Comparison of ENCODE assay signal across 8 cellular contexts in the genomic region with DNA sequence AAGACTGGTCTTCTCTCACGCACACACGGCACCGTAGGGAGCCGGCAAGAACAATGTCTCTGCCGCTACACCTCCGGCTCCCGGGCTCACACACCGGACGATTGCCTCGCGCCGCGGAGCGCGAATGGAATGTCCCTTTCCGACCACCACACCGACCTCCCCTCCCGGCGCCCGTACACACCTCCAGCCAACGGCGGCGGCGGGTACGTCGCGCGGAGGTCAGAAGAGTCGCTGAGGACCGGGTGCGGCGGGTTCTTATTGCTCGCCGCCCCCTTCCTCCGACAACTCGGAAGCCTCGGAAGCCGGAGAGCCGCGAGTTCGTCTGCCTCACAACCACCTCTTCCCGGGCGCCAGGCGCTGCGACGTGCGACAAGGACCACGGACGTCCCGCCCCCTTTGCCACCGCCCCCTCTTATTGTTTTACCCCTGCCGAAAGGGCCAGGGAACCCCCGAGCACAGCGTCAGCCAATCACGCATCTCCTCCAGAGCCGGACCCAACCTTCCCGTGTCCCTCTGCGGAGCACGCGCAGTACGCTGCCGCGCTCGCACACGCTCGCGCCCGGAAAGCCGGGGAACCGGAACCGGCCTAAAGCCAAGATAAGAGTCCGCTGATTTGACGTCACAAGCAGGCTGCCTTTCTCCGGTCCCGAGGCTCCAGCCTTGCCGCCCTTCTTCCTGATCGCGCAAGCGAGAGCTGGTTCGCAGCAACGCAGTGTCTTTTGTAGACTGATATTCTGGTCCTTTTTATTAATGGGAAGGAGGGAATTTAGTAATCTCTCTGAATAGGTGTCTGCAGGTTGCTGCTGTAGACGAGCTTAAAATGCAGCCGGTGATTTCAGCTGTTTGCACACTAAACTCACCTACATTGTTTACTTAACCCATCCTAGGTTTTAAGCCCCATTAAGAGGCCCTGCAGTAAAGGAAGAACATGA. TPM values are rescaled to one million over a fixed set of nuclear protein-coding genes. Genes with fewer than 3 reads are reported as not detected.
DNase-seq lines count a peak whose midpoint lies in the region; ATAC-seq and TF ChIP-seq lines count a peak whose summit lies in the region.

TSS of gene G3BP2 (minus strand) at position 385 of the 932 bp plus-strand sequence. CDS start 11,386 bp downstream, outside the sequence.

- DNase-seq in NCI-H187 treated with DMSO at 0.1 percent for 48 hours (lab: John Stamatoyannopoulos, UW) = peak; percentile 95
- peak; percentile 90 to 99 (median 97) for DNase-seq in anterior cingulate cortex (lab: John Stamatoyannopoulos, UW)
- peak; percentile 99 for DNase-seq in left ventricle myocardium superior
- DNase-seq in prostate gland (ENCODE audit: low spot score) = peak; percentile 97

- under 1% methylated on average over 83 of the region's 83 CpGs for WGBS in prostate gland
- WGBS in urinary bladder = under 1% methylated on average over 83 of the region's 83 CpGs

- no peaks in the 10 kb centered on the region for H3K36me3 ChIP-seq in prostate gland
- no peaks in the 10 kb centered on the region for H3K36me3 ChIP-seq in urinary bladder (ENCODE audit: insufficient read depth)

- no peaks in the 10 kb centered on the region for H3K9me3 ChIP-seq in prostate gland

- H3K27ac ChIP-seq in prostate gland (peak within 1 kb of the TSS; percentile 95 to 97), urinary bladder (ENCODE audit: low read depth) (peak within 1 kb of the TSS; percentile 90)

- H3K4me3 ChIP-seq in prostate gland = peak within 1 kb of the TSS; percentile 80
- H3K4me3 ChIP-seq in urinary bladder (ENCODE audit: low read depth, low read length) = peak within 1 kb of the TSS; percentile 71

- peak; percentile 92 for TF ChIP-seq POLR2A in prostate gland (IDR thresholded peaks at IDR 0.05)

- H3K4me1 ChIP-seq in prostate gland (replicated peaks) (peaks cover 4% of the 10 kb centered on the region), urinary bladder (ENCODE audit: insufficient read depth) (no peaks in the 10 kb centered on the region)

- TF ChIP-seq CTCF in prostate gland (IDR thresholded peaks at IDR 0.05) = peak in 1 of 4 experiments; percentile 3

- intact Hi-C loops in T-helper 2 cell treated with Interferon-gamma antibody and Interleukin-4, amounts not matched to agents 100 ng/mL and 5 ng/mL, for 36 hours (cut with micrococcal nuclease) = loop anchor here (1.0 to 2.0 kb wide), 7 partner anchors 18 to 475 kb away; partner anchors contain the start of genes CDKL2, NUP54, RCHY1 and THAP6
- intact Hi-C loops in left ventricle myocardium superior (cut with micrococcal nuclease) = loop anchor here (10.0 kb wide), 1 partner anchor 52 kb away; the partner anchor contains the start of gene USO1
- intact Hi-C loops in prostate gland (cut with DNase I) = loop anchor here (1.0 to 10.0 kb wide), 3 partner anchors 51 to 172 kb away; partner anchors contain the start of gene USO1

- ATAC-seq in GM18499 (IDR thresholded peaks at IDR 0.05; ENCODE audit: insufficient read depth, unreplicated experiment) (peak; percentile 89), HG02943 (IDR thresholded peaks at IDR 0.05; ENCODE audit: low read depth, unreplicated experiment) (peak; percentile 89), left ventricle myocardium superior (peak; percentile 99)

- H3K27me3 ChIP-seq in prostate gland (replicated peaks; ENCODE audit: insufficient read depth) = no peaks in the 10 kb centered on the region

RNA-seq across cellular contexts. Expression of gene G3BP2, which starts in this region (rescaled TPM):
- 136 and 141 TPM in 2 replicates for total RNA-seq in T-helper 2 cell treated with Interferon-gamma antibody and Interleukin-4, amounts not matched to agents 100 ng/mL and 5 ng/mL, for 36 hours
- total RNA-seq in left ventricle myocardium superior = 74.1 TPM
- total RNA-seq in prostate gland = 100 to 1,000 TPM in 1 of 2 donors, 10 to 100 TPM in 1; 95.0 to 121 TPM
- total RNA-seq in urinary bladder = 145 TPM
- polyA plus RNA-seq in urinary bladder = 76.8 TPM

Comparison
In these comparisons a context has a peak if more than half of its experiments do, and no peak if none do; other contexts are left out.
1. Peak in every context shown above with its lines: DNase-seq, ATAC-seq, H3K4me3 ChIP-seq and H3K27ac ChIP-seq.